In genomic region chr3:11556234-11556633, GRCh38 we compare ENCODE assay signal across 17 cellular contexts.
A peak's percentile ranks its signal among the peaks of the same experiment; 100 is the strongest.
DNase-seq lines count a peak whose midpoint lies in the region; TF ChIP-seq lines count a peak whose summit lies in the region.
"Had no signal": no experiment of that assay in that cellular context is flagged by ENCODE, and none has a peak within 500 bp of the region (broad histone marks: within the 10 kb centered on the region; RNA-seq: fewer than 3 reads in every experiment).

No MANE protein-coding gene starts in this region.

- no peak overlapping the region for H2AFZ ChIP-seq in hepatocyte

- no peaks in the 10 kb centered on the region for H3K9me2 ChIP-seq in hepatocyte (replicated peaks; ENCODE audit: insufficient read depth)

- H3K4me3 Mint-ChIP-seq in HFFc6 (peak overlapping the region; percentile 47), brain (peak overlapping the region in 1 of 5 experiments; percentile 7), mesothelial cell of epicardium (no peak overlapping the region)
- H3K4me3 Mint-ChIP-seq: activated naive CD4-positive, alpha-beta T cell treated with anti-CD3 and anti-CD28 coated beads, Interleukin-2, amount 50 U/mL, for 24 hours; naive B cell; stimulated activated memory B cell treated with anti-CD40 and anti-IgM and Interleukin-4, amounts not matched to agents 10 μg/mL and 1 μg/mL and 100 μg/mL, for 72 hours had no signal

- no peaks in the 10 kb centered on the region for H3K36me3 ChIP-seq in testis (ENCODE audit: low read depth, missing control alignments)
- no peaks in the 10 kb centered on the region for H3K36me3 ChIP-seq in hepatocyte (replicated peaks; ENCODE audit: insufficient read depth, low read depth)
- H3K36me3 ChIP-seq in SJCRH30 = peaks cover 19% of the 10 kb centered on the region

- peak overlapping the region; percentile 46; the same call in 1 of the 2 replicates for H3K27ac Mint-ChIP-seq in HFFc6
- H3K27ac Mint-ChIP-seq in brain = peak overlapping the region; percentile 8 to 94 (median 67)
- H3K27ac Mint-ChIP-seq in mesothelial cell of epicardium = peak overlapping the region; percentile 37
- H3K27ac Mint-ChIP-seq: stimulated activated memory B cell treated with anti-CD40 and anti-IgM and Interleukin-4, amounts not matched to agents 10 μg/mL and 1 μg/mL and 100 μg/mL, for 72 hours had no signal

- DNase-seq in HFFc6 = no peak
- DNase-seq in mesothelial cell of epicardium (ENCODE audit: low spot score in 2 of 2, unreplicated experiment in 2 of 2) = no peak
- no peak for DNase-seq in testis
- no peak for DNase-seq in hepatocyte (ENCODE audit: low spot score)
- no peak for DNase-seq in SJCRH30
- DNase-seq in NCI-H510A treated with DMSO at 0.1 percent for 48 hours (lab: John Stamatoyannopoulos, UW) = no peak
- DNase-seq: Kasumi-1, naive B cell, NCI-H1694, NCI-H524, right lobe of liver, SW 1271, WERI-Rb-1 had no signal

- no peak overlapping the region for H3K4me3 ChIP-seq in testis
- H3K4me3 ChIP-seq in hepatocyte = no peak overlapping the region
- H3K4me3 ChIP-seq in SJCRH30 = no peak overlapping the region
- H3K4me3 ChIP-seq: right lobe of liver had no signal

- H3K79me2 ChIP-seq in hepatocyte = peaks cover 34% of the 10 kb centered on the region

- peaks cover 28% of the 10 kb centered on the region for H3K27me3 Mint-ChIP-seq in HFFc6 (ENCODE audit: insufficient read depth)
- no peaks in the 10 kb centered on the region for H3K27me3 Mint-ChIP-seq in brain
- no peaks in the 10 kb centered on the region for H3K27me3 Mint-ChIP-seq in mesothelial cell of epicardium (ENCODE audit: low read depth)
- H3K27me3 Mint-ChIP-seq: activated naive CD4-positive, alpha-beta T cell treated with anti-CD3 and anti-CD28 coated beads, Interleukin-2, amount 50 U/mL, for 24 hours; naive B cell; stimulated activated memory B cell treated with anti-CD40 and anti-IgM and Interleukin-4, amounts not matched to agents 10 μg/mL and 1 μg/mL and 100 μg/mL, for 72 hours had no signal

- H3K4me1 ChIP-seq in testis (peaks cover 60% of the 10 kb centered on the region), hepatocyte (ENCODE audit: insufficient read depth) (peaks cover 13% of the 10 kb centered on the region), SJCRH30 (peaks cover 14% of the 10 kb centered on the region)

- TF ChIP-seq POLR2A in testis (IDR thresholded peaks at IDR 0.05) = no peak

- WGBS in testis, 2 donors = 62 to 81% methylated on average over 13 to 14 of the region's 14 CpGs
- 92% methylated on average over 14 of the region's 14 CpGs for WGBS in hepatocyte (ENCODE audit: low lambda C conversion rate, missing lambda C conversion rate)

- intact Hi-C loops in testis (cut with DNase I; ENCODE audit: low total_unique reads) = no loop called here

- no peaks in the 10 kb centered on the region for H3K9me3 Mint-ChIP-seq in HFFc6
- H3K9me3 Mint-ChIP-seq in brain = no peaks in the 10 kb centered on the region
- peaks cover under 1% of the 10 kb centered on the region for H3K9me3 Mint-ChIP-seq in mesothelial cell of epicardium
- H3K9me3 Mint-ChIP-seq: activated naive CD4-positive, alpha-beta T cell treated with anti-CD3 and anti-CD28 coated beads, Interleukin-2, amount 50 U/mL, for 24 hours; naive B cell; stimulated activated memory B cell treated with anti-CD40 and anti-IgM and Interleukin-4, amounts not matched to agents 10 μg/mL and 1 μg/mL and 100 μg/mL, for 72 hours had no signal

- H3K27me3 ChIP-seq in testis (no peaks in the 10 kb centered on the region), hepatocyte (no peaks in the 10 kb centered on the region), SJCRH30 (no peaks in the 10 kb centered on the region)
- H3K27me3 ChIP-seq: right lobe of liver had no signal

- H3K9me3 ChIP-seq in testis (no peaks in the 10 kb centered on the region), hepatocyte (ENCODE audit: low read depth) (no peaks in the 10 kb centered on the region), SJCRH30 (replicated peaks) (no peaks in the 10 kb centered on the region)
- H3K9me3 ChIP-seq: right lobe of liver had no signal

- no peak for TF ChIP-seq CTCF in HFFc6 (IDR thresholded peaks at IDR 0.05)
- no peak for TF ChIP-seq CTCF in brain (conservative IDR thresholded peaks at IDR 0.05)
- no peak for TF ChIP-seq CTCF in mesothelial cell of epicardium (IDR thresholded peaks at IDR 0.05; ENCODE audit: unreplicated experiment)
- no peak for TF ChIP-seq CTCF in testis (IDR thresholded peaks at IDR 0.05)
- no peak for TF ChIP-seq CTCF in hepatocyte (IDR thresholded peaks at IDR 0.05; ENCODE audit: poor library complexity)

- peaks cover 14% of the 10 kb centered on the region for H4K20me1 ChIP-seq in hepatocyte (ENCODE audit: insufficient read depth, poor library complexity, severe bottlenecking)

- H3K4me1 Mint-ChIP-seq in HFFc6 (ENCODE audit: low read depth) = peaks cover 59% of the 10 kb centered on the region
- H3K4me1 Mint-ChIP-seq in brain = peaks cover 57% of the 10 kb centered on the region
- H3K4me1 Mint-ChIP-seq in mesothelial cell of epicardium = peaks cover 36% of the 10 kb centered on the region

- H3K4me2 ChIP-seq in hepatocyte = no peak overlapping the region

- H3K36me3 Mint-ChIP-seq in HFFc6 (ENCODE audit: low read depth) (peaks cover 45% of the 10 kb centered on the region), brain (peaks cover 56% of the 10 kb centered on the region), mesothelial cell of epicardium (peaks cover 18% of the 10 kb centered on the region)

- peak overlapping the region; percentile 52 to 80 for H3K27ac ChIP-seq in testis
- H3K27ac ChIP-seq in hepatocyte = no peak overlapping the region
- no peak overlapping the region for H3K27ac ChIP-seq in SJCRH30
- H3K27ac ChIP-seq: epithelial cell of prostate, right lobe of liver, WERI-Rb-1 had no signal

Comparison
In these comparisons a context has a peak if more than half of its experiments do, and no peak if none do; other contexts are left out.
1. H3K27ac ChIP-seq: peak in testis (2 of 2); none in hepatocyte (single experiment) and SJCRH30 (single experiment).
2. Peak in every context shown above with its lines, with median percentiles within 50 percentile points of each other: H3K27ac Mint-ChIP-seq.